Comparison of ENCODE assay signal across 28 cellular contexts in genomic region chr20:32924781-32925180, GRCh38.
"Had no signal": no experiment of that assay in that cellular context is flagged by ENCODE, and none has a peak within 500 bp of the region (broad histone marks: within the 10 kb centered on the region; RNA-seq: fewer than 3 reads in every experiment).

No MANE protein-coding gene starts in this region.

- H3K9me3 ChIP-seq: heart right ventricle, lower lobe of right lung, ovary, suprapubic skin, thoracic aorta, tibial artery, uterus had no signal

- H3K27ac ChIP-seq: heart right ventricle, hepatocyte, lower lobe of right lung, ovary, skin epidermis, suprapubic skin, thoracic aorta, tibial artery, uterus had no signal

- H3K4me3 ChIP-seq: heart right ventricle, hepatocyte, lower lobe of right lung, ovary, skin epidermis, suprapubic skin, thoracic aorta, tibial artery, uterus had no signal

- H3K4me3 Mint-ChIP-seq: mesothelial cell of epicardium; naive thymus-derived CD4-positive, alpha-beta T cell; nephron; neural crest cell; stimulated activated naive B cell treated with anti-CD40 and anti-IgM and Interleukin-4, amounts not matched to agents 10 μg/mL and 1 μg/mL and 100 μg/mL, for 72 hours had no signal

- H3K79me2 ChIP-seq: hepatocyte had no signal

- H3K4me2 ChIP-seq: hepatocyte had no signal

- ATAC-seq: heart right ventricle; left ventricle myocardium superior; lower lobe of right lung; naive thymus-derived CD4-positive, alpha-beta T cell; right cardiac atrium; sciatic nerve; stimulated activated naive B cell treated with anti-CD40 and anti-IgM and Interleukin-4, amounts not matched to agents 10 μg/mL and 1 μg/mL and 100 μg/mL, for 72 hours; stimulated activated naive CD8-positive, alpha-beta T cell treated with anti-CD3 and anti-CD28 coated beads, Interleukin-15, Interleukin-2, amounts not matched to agents 100 U/mL and 50 U/mL, for 24 hours had no signal

- H3K4me1 Mint-ChIP-seq: mesothelial cell of epicardium; naive thymus-derived CD4-positive, alpha-beta T cell; nephron; stimulated activated naive B cell treated with anti-CD40 and anti-IgM and Interleukin-4, amounts not matched to agents 10 μg/mL and 1 μg/mL and 100 μg/mL, for 72 hours had no signal

- H3K36me3 ChIP-seq: heart right ventricle, lower lobe of right lung, ovary, suprapubic skin, thoracic aorta, tibial artery, uterus had no signal

- H3K27ac Mint-ChIP-seq: mesothelial cell of epicardium; nephron; progenitor cell of endocrine pancreas; stimulated activated naive B cell treated with anti-CD40 and anti-IgM and Interleukin-4, amounts not matched to agents 10 μg/mL and 1 μg/mL and 100 μg/mL, for 72 hours had no signal

- H3K36me3 Mint-ChIP-seq: mesothelial cell of epicardium had no signal

- H3K27me3 ChIP-seq: hepatocyte, ovary, suprapubic skin, tibial artery, uterus had no signal

- H3K9me3 Mint-ChIP-seq: mesothelial cell of epicardium, nephron, neural crest cell had no signal

- H3K4me1 ChIP-seq: heart right ventricle, lower lobe of right lung, suprapubic skin, tibial artery, uterus had no signal

- H3K27me3 Mint-ChIP-seq: stimulated activated naive B cell treated with anti-CD40 and anti-IgM and Interleukin-4, amounts not matched to agents 10 μg/mL and 1 μg/mL and 100 μg/mL, for 72 hours had no signal

- H2AFZ ChIP-seq: hepatocyte had no signal

- DNase-seq: heart right ventricle; islet precursor cell; left ventricle myocardium superior; lower lobe of right lung; mammary epithelial cell; mesenchymal stem cell; naive thymus-derived CD4-positive, alpha-beta T cell; nucleus accumbens; ovary; right cardiac atrium; stimulated activated CD4-positive, alpha-beta T cell treated with anti-CD3 and anti-CD28 coated beads, Interleukin-12 subunit alpha, Interleukin-12 subunit beta, amount 100 ng/mL, for 4 hours; stimulated activated CD4-positive, alpha-beta T cell treated with anti-CD3 and anti-CD28 coated beads, Interleukin-15, amount 100 ng/mL, for 24 hours; stimulated activated CD4-positive, alpha-beta T cell treated with anti-CD3 and anti-CD28 coated beads, Interleukin-2, amount 100 ng/mL, for 24 hours; stimulated activated CD4-positive, alpha-beta T cell treated with anti-CD3 and anti-CD28 coated beads, Interleukin-4, amount 100 ng/mL, for 1 hour; stimulated activated naive B cell treated with anti-CD40 and anti-IgM and Interleukin-4, amounts not matched to agents 10 μg/mL and 1 μg/mL and 100 μg/mL, for 72 hours; stimulated activated naive CD8-positive, alpha-beta T cell treated with anti-CD3 and anti-CD28 coated beads, Interleukin-15, Interleukin-2, amounts not matched to agents 100 U/mL and 50 U/mL, for 24 hours; tibial artery; trophoblast cell; uterus had no signal
